ENCODE assay signal across 8 cellular contexts in the genomic region with DNA sequence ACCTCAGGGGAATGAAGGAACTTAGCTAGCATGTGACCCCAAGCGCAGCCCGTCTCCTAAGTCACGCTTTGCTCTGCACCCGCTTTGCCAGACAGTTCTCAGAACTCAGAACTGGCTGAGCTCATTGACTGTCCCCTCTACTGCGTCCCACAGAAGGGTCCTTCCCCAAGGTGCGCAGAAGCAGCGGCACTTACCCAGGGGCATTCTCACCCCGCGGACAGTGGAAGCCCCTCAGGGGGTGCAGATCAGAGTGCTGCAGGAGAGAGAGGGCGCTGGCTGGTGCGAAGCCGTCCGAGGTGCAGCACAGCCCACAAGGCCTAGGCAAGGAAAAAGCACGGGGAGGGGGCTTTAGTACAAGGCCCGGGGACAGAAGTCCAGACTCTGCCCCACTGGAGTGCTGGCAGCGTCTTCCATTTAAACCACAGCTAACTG. TPM values are rescaled to one million over a fixed set of nuclear protein-coding genes. Genes with fewer than 3 reads are reported as not detected.
DNase-seq lines count a peak whose midpoint lies in the region; ATAC-seq and TF ChIP-seq lines count a peak whose summit lies in the region.

No MANE protein-coding gene starts in this region.

- 1 to 5% (median 4%) methylated on average over 7 to 16 of the region's 16 CpGs for WGBS in adrenal gland, 4 donors

- DNase-seq in OCI-M1 (lab: John Stamatoyannopoulos, UW) (peak; percentile 46), adrenal gland (peak in 4 of 7 donors; percentile 37 to 63 (median 50)), SKM-1 (lab: John Stamatoyannopoulos, UW; ENCODE audit: unreplicated experiment) (no peak), NCI-H1048 (lab: John Stamatoyannopoulos, UW) (no peak)
- peak; percentile 15 to 21 for DNase-seq in stimulated activated CD4-positive, alpha-beta T cell treated with anti-CD3 and anti-CD28 coated beads, Interleukin-1b, Interleukin-23, amount 100 ng/mL, for 4 hours (ENCODE audit: low read depth in 2 of 2)

- H3K27me3 ChIP-seq in adrenal gland (no peaks in the 10 kb centered on the region), iPS-15b (ENCODE audit: control insufficient read depth, insufficient read depth, low read length) (no peaks in the 10 kb centered on the region)

- TF ChIP-seq CTCF in adrenal gland (IDR thresholded peaks at IDR 0.05) = no peak

- ATAC-seq in GM21576 (IDR thresholded peaks at IDR 0.05; ENCODE audit: unreplicated experiment) (peak; percentile 27), HG02588 (IDR thresholded peaks at IDR 0.05; ENCODE audit: unreplicated experiment) (no peak)

- no peaks in the 10 kb centered on the region for H3K9me3 ChIP-seq in adrenal gland (replicated peaks in 1 of 3)
- H3K9me3 ChIP-seq in iPS-15b (ENCODE audit: control insufficient read depth, insufficient read depth, low read length) = no peaks in the 10 kb centered on the region

- peaks cover 6 to 19% of the 10 kb centered on the region in 2 donors for H3K4me1 ChIP-seq in adrenal gland (replicated peaks in 1 of 2)
- H3K4me1 ChIP-seq in iPS-15b (ENCODE audit: control insufficient read depth, insufficient read depth, low read length) = peaks cover 13% of the 10 kb centered on the region

- TF ChIP-seq POLR2A in adrenal gland (IDR thresholded peaks at IDR 0.05) = no peak

- peak overlapping the region; percentile 97 for H3K9ac ChIP-seq in iPS-15b (ENCODE audit: low read depth, low read length)

- intact Hi-C loops in adrenal gland (cut with DNase I) = no loop called here

- H3K27ac ChIP-seq in adrenal gland = peak overlapping the region; percentile 67 to 88 (median 87)

- H3K4me3 ChIP-seq in adrenal gland = peak overlapping the region in 2 of 4 donors; percentile 64 to 81
- H3K4me3 ChIP-seq in iPS-15b (ENCODE audit: low read depth, low read length) = peak overlapping the region; percentile 90

- H3K36me3 ChIP-seq in adrenal gland (replicated peaks in 1 of 2) (peaks cover 0 to 44% of the 10 kb centered on the region in 2 donors), iPS-15b (ENCODE audit: control insufficient read depth, insufficient read depth, low read length) (peaks cover 43% of the 10 kb centered on the region)

RNA-seq across cellular contexts. Expression of gene SNHG17, which starts 0.8 kb away (rescaled TPM):
- 10 to 100 TPM in 6 of 8 donors, 1 to 10 TPM in 2; 6.4 to 67.8 (median 19.2) TPM for total RNA-seq in adrenal gland
- 10 to 100 TPM; 38.5 to 68.0 (median 57.8) TPM for polyA plus RNA-seq in adrenal gland

RNA-seq across cellular contexts. Expression of gene RALGAPB, which starts 38.3 kb away (rescaled TPM):
- total RNA-seq in adrenal gland = 10 to 100 TPM; 23.9 to 44.7 (median 34.4) TPM
- polyA plus RNA-seq in adrenal gland = 10 to 100 TPM; 11.7 to 34.7 (median 15.6) TPM

Comparison
In these comparisons a context has a peak if more than half of its experiments do, and no peak if none do; other contexts are left out.
1. DNase-seq: peak in OCI-M1 (single experiment), adrenal gland (4 of 7) and stimulated activated CD4-positive, alpha-beta T cell treated with anti-CD3 and anti-CD28 coated beads, Interleukin-1b, Interleukin-23, amount 100 ng/mL, for 4 hours (2 of 2); none in SKM-1 (single experiment) and NCI-H1048 (single experiment).